ENCODE assay signal across 1 cellular context in genomic region chr7:120988591-120989299, GRCh38.
TF ChIP-seq lines count a peak whose summit lies in the region.

CPED1 (plus strand) TSS chr7:120988711; CDS start chr7:120989622, 911 bp downstream.

TF ChIP-seq in K562, 482 proteins besides CTCF, POLR2A, EP300 and RAD21 (continued from another document and continues in another):
- TF ChIP-seq, protein P1, sequence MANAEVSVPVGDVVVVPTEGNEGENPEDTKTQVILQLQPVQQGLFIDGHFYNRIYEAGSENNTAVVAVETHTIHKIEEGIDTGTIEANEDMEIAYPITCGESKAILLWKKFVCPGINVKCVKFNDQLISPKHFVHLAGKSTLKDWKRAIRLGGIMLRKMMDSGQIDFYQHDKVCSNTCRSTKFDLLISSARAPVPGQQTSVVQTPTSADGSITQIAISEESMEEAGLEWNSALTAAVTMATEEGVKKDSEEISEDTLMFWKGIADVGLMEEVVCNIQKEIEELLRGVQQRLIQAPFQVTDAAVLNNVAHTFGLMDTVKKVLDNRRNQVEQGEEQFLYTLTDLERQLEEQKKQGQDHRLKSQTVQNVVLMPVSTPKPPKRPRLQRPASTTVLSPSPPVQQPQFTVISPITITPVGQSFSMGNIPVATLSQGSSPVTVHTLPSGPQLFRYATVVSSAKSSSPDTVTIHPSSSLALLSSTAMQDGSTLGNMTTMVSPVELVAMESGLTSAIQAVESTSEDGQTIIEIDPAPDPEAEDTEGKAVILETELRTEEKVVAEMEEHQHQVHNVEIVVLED (CRISPR knock-in tag; IDR thresholded peaks at IDR 0.05): peak; percentile 38
- TF ChIP-seq ZBTB17 (CRISPR knock-in tag; IDR thresholded peaks at IDR 0.05) (0 out of 2 replicates have a peak, but pooled peaks have one; percentile 13), ZFP1 (CRISPR knock-in tag; IDR thresholded peaks at IDR 0.05) (0 out of 2 replicates have a peak, but pooled peaks have one; percentile 53), ZSCAN32 (CRISPR knock-in tag; IDR thresholded peaks at IDR 0.05) (0 out of 2 replicates have a peak, but pooled peaks have one; percentile 34), STAT5A (IDR thresholded peaks at IDR 0.05; ENCODE audit: borderline replicate concordance, low read length) (0 out of 2 replicates have a peak, but pooled peaks have one; percentile 19), ZNF174 (CRISPR knock-in tag; IDR thresholded peaks at IDR 0.05) (0 out of 2 replicates have a peak, but pooled peaks have one; percentile 81), COPS2 (conservative IDR thresholded peaks at IDR 0.05) (no peak), WHSC1 (IDR thresholded peaks at IDR 0.05; ENCODE audit: low read length) (no peak), MAZ (CRISPR knock-in tag; conservative IDR thresholded peaks at IDR 0.05 in 1 of 2, IDR thresholded peaks at IDR 0.05 in 1 of 2) (peak; percentile 32 to 80; a peak in 3 of 4 replicates), PBX2 (CRISPR knock-in tag; IDR thresholded peaks at IDR 0.05; ENCODE audit: low read depth) (no peak), PBX2 (tag; conservative IDR thresholded peaks at IDR 0.05; ENCODE audit: low read depth) (0 out of 2 replicates have a peak, but pooled peaks have one; percentile 10), POLR2H (tag; IDR thresholded peaks at IDR 0.05; ENCODE audit: low read depth) (0 out of 2 replicates have a peak, but pooled peaks have one; percentile 62), SPI1 (IDR thresholded peaks at IDR 0.05; ENCODE audit: borderline replicate concordance, low read depth, low read length) (peak; percentile 98), LCOR (CRISPR knock-in tag; IDR thresholded peaks at IDR 0.05) (0 out of 2 replicates have a peak, but pooled peaks have one; percentile 13), GTF2E2 (tag; IDR thresholded peaks at IDR 0.05) (peak; percentile 56; the same call in 1 of the 2 replicates), MBD2 (IDR thresholded peaks at IDR 0.05; ENCODE audit: borderline replicate concordance, low read depth) (peak; percentile 33; the same call in 1 of the 2 replicates), TAF7 (tag; IDR thresholded peaks at IDR 0.05) (peak; percentile 67), TCF3 (CRISPR knock-in tag; IDR thresholded peaks at IDR 0.05) (0 out of 2 replicates have a peak, but pooled peaks have one; percentile 8), ELF2 (CRISPR knock-in tag; IDR thresholded peaks at IDR 0.05) (peak; percentile 73), HNRNPH1 (optimal IDR thresholded peaks at IDR 0.05; ENCODE audit: low read depth, low read length) (no peak), CREB5 (CRISPR knock-in tag; IDR thresholded peaks at IDR 0.05) (peak; percentile 19; the same call in 1 of the 2 replicates), ZNF57 (CRISPR knock-in tag; IDR thresholded peaks at IDR 0.05) (no peak), KDM4B (IDR thresholded peaks at IDR 0.05; ENCODE audit: borderline replicate concordance in 2 of 2, low read depth in 1 of 2) (0 out of 4 replicates have a peak, but pooled peaks of 1 of the 2 experiments have one; percentile 61), CBX5 (IDR thresholded peaks at IDR 0.05; ENCODE audit: borderline replicate concordance, low read depth) (no peak), EP400 (IDR thresholded peaks at IDR 0.05) (peak; percentile 52; the same call in 1 of the 2 replicates), ZNF445 (CRISPR knock-in tag; IDR thresholded peaks at IDR 0.05; ENCODE audit: low read depth) (peak; percentile 58; the same call in 1 of the 2 replicates), KDM1A (IDR thresholded peaks at IDR 0.05) (peak in 1 of 2 experiments; percentile 58; a peak in 2 of 4 replicates), PTRF (tag; IDR thresholded peaks at IDR 0.05) (no peak), MBD1 (CRISPR knock-in tag; IDR thresholded peaks at IDR 0.05) (no peak), HDAC3 (IDR thresholded peaks at IDR 0.05; ENCODE audit: borderline replicate concordance, partially characterized antibody) (no peak), MYNN (IDR thresholded peaks at IDR 0.05) (peak; percentile 80; the same call in 1 of the 2 replicates), MYNN (CRISPR knock-in tag; IDR thresholded peaks at IDR 0.05) (no peak), JUN (IDR thresholded peaks at IDR 0.05; ENCODE audit: borderline replicate concordance, low read depth, low read length) (no peak), JUN (CRISPR knock-in tag; IDR thresholded peaks at IDR 0.05; ENCODE audit: borderline replicate concordance) (no peak), PML (IDR thresholded peaks at IDR 0.05; ENCODE audit: low read length) (peak; percentile 41), CTBP1 (IDR thresholded peaks at IDR 0.05; ENCODE audit: borderline replicate concordance) (peak; percentile 78; the same call in 1 of the 2 replicates), HMG20A (CRISPR knock-in tag; conservative IDR thresholded peaks at IDR 0.05) (peak; percentile 51; the same call in 1 of the 2 replicates), SNIP1 (IDR thresholded peaks at IDR 0.05; ENCODE audit: low read depth) (no peak), HDAC1 (IDR thresholded peaks at IDR 0.05) (peak in 1 of 2 experiments; percentile 94; a peak in 2 of 4 replicates), ZBED1 (IDR thresholded peaks at IDR 0.05) (peak; percentile 49; the same call in 1 of the 2 replicates), ZBTB5 (IDR thresholded peaks at IDR 0.05) (0 out of 2 replicates have a peak, but pooled peaks have one; percentile 10), TAF9B (IDR thresholded peaks at IDR 0.05; ENCODE audit: partially characterized antibody) (peak; percentile 57), TEAD2 (tag; IDR thresholded peaks at IDR 0.05) (0 out of 2 replicates have a peak, but pooled peaks have one; percentile 22), ARID1B (IDR thresholded peaks at IDR 0.05) (peak; percentile 52), BCOR (IDR thresholded peaks at IDR 0.05) (peak; percentile 11; the same call in 1 of the 2 replicates), FOXM1 (IDR thresholded peaks at IDR 0.05; ENCODE audit: low read depth) (0 out of 2 replicates have a peak, but pooled peaks have one; percentile 30), FOXM1 (CRISPR knock-in tag; IDR thresholded peaks at IDR 0.05; ENCODE audit: low read depth) (no peak), ZNF143 (CRISPR knock-in tag; IDR thresholded peaks at IDR 0.05) (no peak), SAFB (IDR thresholded peaks at IDR 0.05; ENCODE audit: borderline replicate concordance, low read depth, low read length) (0 out of 2 replicates have a peak, but pooled peaks have one; percentile 19)
- TF ChIP-seq, protein P2, sequence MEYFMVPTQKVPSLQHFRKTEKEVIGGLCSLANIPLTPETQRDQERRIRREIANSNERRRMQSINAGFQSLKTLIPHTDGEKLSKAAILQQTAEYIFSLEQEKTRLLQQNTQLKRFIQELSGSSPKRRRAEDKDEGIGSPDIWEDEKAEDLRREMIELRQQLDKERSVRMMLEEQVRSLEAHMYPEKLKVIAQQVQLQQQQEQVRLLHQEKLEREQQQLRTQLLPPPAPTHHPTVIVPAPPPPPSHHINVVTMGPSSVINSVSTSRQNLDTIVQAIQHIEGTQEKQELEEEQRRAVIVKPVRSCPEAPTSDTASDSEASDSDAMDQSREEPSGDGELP (CRISPR knock-in tag; IDR thresholded peaks at IDR 0.05; ENCODE audit: borderline replicate concordance): peak; percentile 75; the same call in 1 of the 2 replicates
- TF ChIP-seq, protein P3, sequence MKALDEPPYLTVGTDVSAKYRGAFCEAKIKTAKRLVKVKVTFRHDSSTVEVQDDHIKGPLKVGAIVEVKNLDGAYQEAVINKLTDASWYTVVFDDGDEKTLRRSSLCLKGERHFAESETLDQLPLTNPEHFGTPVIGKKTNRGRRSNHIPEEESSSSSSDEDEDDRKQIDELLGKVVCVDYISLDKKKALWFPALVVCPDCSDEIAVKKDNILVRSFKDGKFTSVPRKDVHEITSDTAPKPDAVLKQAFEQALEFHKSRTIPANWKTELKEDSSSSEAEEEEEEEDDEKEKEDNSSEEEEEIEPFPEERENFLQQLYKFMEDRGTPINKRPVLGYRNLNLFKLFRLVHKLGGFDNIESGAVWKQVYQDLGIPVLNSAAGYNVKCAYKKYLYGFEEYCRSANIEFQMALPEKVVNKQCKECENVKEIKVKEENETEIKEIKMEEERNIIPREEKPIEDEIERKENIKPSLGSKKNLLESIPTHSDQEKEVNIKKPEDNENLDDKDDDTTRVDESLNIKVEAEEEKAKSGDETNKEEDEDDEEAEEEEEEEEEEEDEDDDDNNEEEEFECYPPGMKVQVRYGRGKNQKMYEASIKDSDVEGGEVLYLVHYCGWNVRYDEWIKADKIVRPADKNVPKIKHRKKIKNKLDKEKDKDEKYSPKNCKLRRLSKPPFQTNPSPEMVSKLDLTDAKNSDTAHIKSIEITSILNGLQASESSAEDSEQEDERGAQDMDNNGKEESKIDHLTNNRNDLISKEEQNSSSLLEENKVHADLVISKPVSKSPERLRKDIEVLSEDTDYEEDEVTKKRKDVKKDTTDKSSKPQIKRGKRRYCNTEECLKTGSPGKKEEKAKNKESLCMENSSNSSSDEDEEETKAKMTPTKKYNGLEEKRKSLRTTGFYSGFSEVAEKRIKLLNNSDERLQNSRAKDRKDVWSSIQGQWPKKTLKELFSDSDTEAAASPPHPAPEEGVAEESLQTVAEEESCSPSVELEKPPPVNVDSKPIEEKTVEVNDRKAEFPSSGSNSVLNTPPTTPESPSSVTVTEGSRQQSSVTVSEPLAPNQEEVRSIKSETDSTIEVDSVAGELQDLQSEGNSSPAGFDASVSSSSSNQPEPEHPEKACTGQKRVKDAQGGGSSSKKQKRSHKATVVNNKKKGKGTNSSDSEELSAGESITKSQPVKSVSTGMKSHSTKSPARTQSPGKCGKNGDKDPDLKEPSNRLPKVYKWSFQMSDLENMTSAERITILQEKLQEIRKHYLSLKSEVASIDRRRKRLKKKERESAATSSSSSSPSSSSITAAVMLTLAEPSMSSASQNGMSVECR (CRISPR knock-in tag; IDR thresholded peaks at IDR 0.05): 0 out of 2 replicates have a peak, but pooled peaks have one; percentile 18
- TF ChIP-seq, protein P4, sequence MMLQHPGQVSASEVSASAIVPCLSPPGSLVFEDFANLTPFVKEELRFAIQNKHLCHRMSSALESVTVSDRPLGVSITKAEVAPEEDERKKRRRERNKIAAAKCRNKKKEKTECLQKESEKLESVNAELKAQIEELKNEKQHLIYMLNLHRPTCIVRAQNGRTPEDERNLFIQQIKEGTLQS (IDR thresholded peaks at IDR 0.05): no peak
- TF ChIP-seq, protein P4 (CRISPR knock-in tag; conservative IDR thresholded peaks at IDR 0.05): peak; percentile 30; the same call in 1 of the 2 replicates
